ENCODE assay signal across 19 cellular contexts in the genomic region with DNA sequence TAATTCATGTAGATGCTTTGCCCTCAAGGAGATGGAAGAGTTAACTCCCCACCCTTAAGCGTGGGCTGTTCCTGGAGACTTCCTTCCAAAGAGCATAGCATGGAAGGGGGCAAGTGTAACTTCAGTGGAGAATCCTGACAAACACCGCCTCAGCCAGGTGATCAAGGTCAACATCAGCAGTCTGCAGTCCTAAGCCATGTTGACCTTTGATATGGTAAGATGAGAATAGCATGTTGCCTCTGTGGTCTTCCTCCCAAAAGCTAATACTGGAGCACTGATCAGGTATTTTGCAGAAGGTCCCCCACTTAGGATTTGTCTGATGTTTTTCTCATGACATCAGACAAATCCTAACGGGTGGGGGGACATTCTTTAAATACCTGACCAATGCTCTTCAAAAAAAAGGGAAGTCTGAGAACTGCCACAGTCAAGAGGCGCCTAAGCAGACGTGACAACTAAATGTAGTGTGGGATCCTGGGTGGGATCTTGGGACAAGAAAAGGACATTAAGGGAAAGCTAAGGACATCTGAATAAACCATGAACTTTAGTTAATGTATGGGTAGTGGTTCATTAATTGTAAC.
A peak's percentile ranks its signal among the peaks of the same experiment; 100 is the strongest.
DNase-seq lines count a peak whose midpoint lies in the region; ATAC-seq and TF ChIP-seq lines count a peak whose summit lies in the region.
"Had no signal": no experiment of that assay in that cellular context is flagged by ENCODE, and none has a peak within 500 bp of the region (broad histone marks: within the 10 kb centered on the region; RNA-seq: fewer than 3 reads in every experiment).

No MANE protein-coding gene starts in this region.

- no peaks in the 10 kb centered on the region for H3K27me3 ChIP-seq in CD8-positive, alpha-beta T cell (ENCODE audit: insufficient read depth, low read length)
- no peaks in the 10 kb centered on the region for H3K27me3 ChIP-seq in GM23338 (ENCODE audit: insufficient read depth)
- no peaks in the 10 kb centered on the region for H3K27me3 ChIP-seq in naive thymus-derived CD4-positive, alpha-beta T cell (ENCODE audit: control insufficient read depth in 2 of 2, insufficient read depth in 2 of 2, low read length in 2 of 2)
- H3K27me3 ChIP-seq: sigmoid colon had no signal

- H3K36me3 ChIP-seq in CD8-positive, alpha-beta T cell (ENCODE audit: insufficient read depth, low read length): no peaks in the 10 kb centered on the region
- no peaks in the 10 kb centered on the region for H3K36me3 ChIP-seq in GM23338 (ENCODE audit: insufficient read depth)
- H3K36me3 ChIP-seq in naive thymus-derived CD4-positive, alpha-beta T cell (ENCODE audit: control insufficient read depth in 2 of 3, insufficient read depth in 3 of 3, low read length in 3 of 3): no peaks in the 10 kb centered on the region
- H3K36me3 ChIP-seq: sigmoid colon had no signal

- no peaks in the 10 kb centered on the region for H3K27me3 Mint-ChIP-seq in CD8-positive, alpha-beta T cell (ENCODE audit: low read depth)
- peaks cover 5% of the 10 kb centered on the region for H3K27me3 Mint-ChIP-seq in GM23338 (ENCODE audit: insufficient read depth, low read depth, poor library complexity)
- no peaks in the 10 kb centered on the region for H3K27me3 Mint-ChIP-seq in activated naive CD8-positive, alpha-beta T cell treated with anti-CD3 and anti-CD28 coated beads, Interleukin-2, amount 50 U/mL, for 24 hours
- H3K27me3 Mint-ChIP-seq in naive thymus-derived CD4-positive, alpha-beta T cell: no peaks in the 10 kb centered on the region

- intact Hi-C loops in CD8-positive, alpha-beta T cell (cut with DNase I, micrococcal nuclease): no loop called here
- intact Hi-C loops in naive thymus-derived CD4-positive, alpha-beta T cell (cut with micrococcal nuclease): loop anchor here in 1 of 2 donors (2.0 kb wide), 2 partner anchors 13 to 15 kb away; no protein-coding TSS in a partner anchor

- H3K9me2 ChIP-seq in GM23338 (ENCODE audit: insufficient read depth): peaks cover 12% of the 10 kb centered on the region

- peaks cover 77% of the 10 kb centered on the region for H3K79me2 ChIP-seq in GM23338 (replicated peaks; ENCODE audit: insufficient read depth)

- peaks cover 3% of the 10 kb centered on the region; the same call in 1 of the 2 replicates for H4K20me1 ChIP-seq in GM23338 (replicated peaks; ENCODE audit: insufficient read depth)

- 0 out of 2 replicates have a peak overlapping the region, but pooled peaks have one; percentile 13 for H3K4me2 ChIP-seq in GM23338

- H2AFZ ChIP-seq in GM23338: no peak overlapping the region

- peaks cover 80% of the 10 kb centered on the region for H3K4me1 ChIP-seq in CD8-positive, alpha-beta T cell (ENCODE audit: insufficient read depth, low read length)
- H3K4me1 ChIP-seq in GM23338 (ENCODE audit: insufficient read depth): peaks cover 36% of the 10 kb centered on the region
- H3K4me1 ChIP-seq in naive thymus-derived CD4-positive, alpha-beta T cell (ENCODE audit: control insufficient read depth in 2 of 2, insufficient read depth in 2 of 2, low read length in 2 of 2): peaks cover 46 to 54% of the 10 kb centered on the region in 2 donors

- no peaks in the 10 kb centered on the region for H3F3A ChIP-seq in GM23338 (replicated peaks; ENCODE audit: low read depth)

- CTCF ChIA-PET in CD8-positive, alpha-beta T cell (lab: Charles Lee): no interaction called here
- CTCF ChIA-PET in naive thymus-derived CD4-positive, alpha-beta T cell (lab: Charles Lee): no interaction called here

- H3K4me3 ChIP-seq in CD8-positive, alpha-beta T cell (ENCODE audit: low read depth, low read length): no peak overlapping the region
- no peak overlapping the region for H3K4me3 ChIP-seq in GM23338
- H3K4me3 ChIP-seq in naive thymus-derived CD4-positive, alpha-beta T cell (ENCODE audit: low read length): no peak overlapping the region
- H3K4me3 ChIP-seq: mucosa of descending colon, sigmoid colon had no signal

- peak overlapping the region; percentile 73 for H3K27ac Mint-ChIP-seq in CD8-positive, alpha-beta T cell
- H3K27ac Mint-ChIP-seq in GM23338: no peak overlapping the region
- H3K27ac Mint-ChIP-seq in activated naive CD8-positive, alpha-beta T cell treated with anti-CD3 and anti-CD28 coated beads, Interleukin-2, amount 50 U/mL, for 24 hours: peak overlapping the region; percentile 82
- H3K27ac Mint-ChIP-seq in naive thymus-derived CD4-positive, alpha-beta T cell: peak overlapping the region; percentile 26 to 83 (median 72)
- H3K27ac Mint-ChIP-seq: T-helper 1 cell treated with Interleukin-12 subunit alpha and Interleukin-12 subunit beta and Interleukin-4 antibody, amounts not matched to agents 30 μg/mL and 1 μg/mL, for 36 hours had no signal

- TF ChIP-seq CTCF in CD8-positive, alpha-beta T cell (IDR thresholded peaks at IDR 0.05): no peak
- TF ChIP-seq CTCF in GM23338 (conservative IDR thresholded peaks at IDR 0.05; ENCODE audit: low read depth in 2 of 2): no peak

- no peaks in the 10 kb centered on the region for H3K9me3 ChIP-seq in CD8-positive, alpha-beta T cell (ENCODE audit: low read length)
- no peaks in the 10 kb centered on the region for H3K9me3 ChIP-seq in naive thymus-derived CD4-positive, alpha-beta T cell (ENCODE audit: control insufficient read depth in 2 of 3, low read length in 3 of 3)
- H3K9me3 ChIP-seq: mucosa of descending colon, sigmoid colon had no signal

- no peak for ATAC-seq in CD8-positive, alpha-beta T cell
- peak; percentile 36 for ATAC-seq in GM23338
- no peak for ATAC-seq in activated naive CD8-positive, alpha-beta T cell treated with anti-CD3 and anti-CD28 coated beads, Interleukin-2, amount 50 U/mL, for 24 hours
- no peak for ATAC-seq in naive thymus-derived CD4-positive, alpha-beta T cell
- ATAC-seq: left lobe of liver, mucosa of descending colon had no signal

- H3K36me3 Mint-ChIP-seq in CD8-positive, alpha-beta T cell: peaks cover 57% of the 10 kb centered on the region
- 0 out of 3 replicates have a peak, but pooled peaks cover 2% of the 10 kb centered on the region for H3K36me3 Mint-ChIP-seq in GM23338 (ENCODE audit: low read depth)
- H3K36me3 Mint-ChIP-seq in activated naive CD8-positive, alpha-beta T cell treated with anti-CD3 and anti-CD28 coated beads, Interleukin-2, amount 50 U/mL, for 24 hours (ENCODE audit: low read depth): peaks cover 63% of the 10 kb centered on the region
- H3K36me3 Mint-ChIP-seq in naive thymus-derived CD4-positive, alpha-beta T cell: peaks cover 10 to 62% (median 48%) of the 10 kb centered on the region in 5 donors

- H3K4me3 Mint-ChIP-seq in CD8-positive, alpha-beta T cell: no peak overlapping the region
- no peak overlapping the region for H3K4me3 Mint-ChIP-seq in GM23338
- no peak overlapping the region for H3K4me3 Mint-ChIP-seq in activated naive CD8-positive, alpha-beta T cell treated with anti-CD3 and anti-CD28 coated beads, Interleukin-2, amount 50 U/mL, for 24 hours
- peak overlapping the region in 7 of 10 donors; percentile 8 to 52 (median 44) for H3K4me3 Mint-ChIP-seq in naive thymus-derived CD4-positive, alpha-beta T cell
- H3K4me3 Mint-ChIP-seq: T-helper 1 cell treated with Interleukin-12 subunit alpha and Interleukin-12 subunit beta and Interleukin-4 antibody, amounts not matched to agents 30 μg/mL and 1 μg/mL, for 36 hours had no signal

- peaks cover 85% of the 10 kb centered on the region for H3K4me1 Mint-ChIP-seq in CD8-positive, alpha-beta T cell (ENCODE audit: low read depth)
- H3K4me1 Mint-ChIP-seq in GM23338: peaks cover 46% of the 10 kb centered on the region
- H3K4me1 Mint-ChIP-seq in activated naive CD8-positive, alpha-beta T cell treated with anti-CD3 and anti-CD28 coated beads, Interleukin-2, amount 50 U/mL, for 24 hours: peaks cover 93% of the 10 kb centered on the region
- H3K4me1 Mint-ChIP-seq in naive thymus-derived CD4-positive, alpha-beta T cell: peaks cover 61 to 98% (median 90%) of the 10 kb centered on the region in 7 donors

- TF ChIP-seq POLR2A in erythroblast (IDR thresholded peaks at IDR 0.05; ENCODE audit: low read length): no peak

- no peaks in the 10 kb centered on the region for H3K9me3 Mint-ChIP-seq in CD8-positive, alpha-beta T cell
- no peaks in the 10 kb centered on the region for H3K9me3 Mint-ChIP-seq in GM23338
- peaks cover 5% of the 10 kb centered on the region for H3K9me3 Mint-ChIP-seq in activated naive CD8-positive, alpha-beta T cell treated with anti-CD3 and anti-CD28 coated beads, Interleukin-2, amount 50 U/mL, for 24 hours
- H3K9me3 Mint-ChIP-seq in naive thymus-derived CD4-positive, alpha-beta T cell: peaks cover 0 to 1% (median 0%) of the 10 kb centered on the region in 11 donors
- H3K9me3 Mint-ChIP-seq: T-helper 1 cell treated with Interleukin-12 subunit alpha and Interleukin-12 subunit beta and Interleukin-4 antibody, amounts not matched to agents 30 μg/mL and 1 μg/mL, for 36 hours had no signal

- H3K27ac ChIP-seq in CD8-positive, alpha-beta T cell (ENCODE audit: low read depth, low read length): no peak overlapping the region
- peak overlapping the region; percentile 34; the same call in 1 of the 2 replicates for H3K27ac ChIP-seq in GM23338 (ENCODE audit: low read depth)
- H3K27ac ChIP-seq in naive thymus-derived CD4-positive, alpha-beta T cell (ENCODE audit: low read depth, low read length): no peak overlapping the region
- H3K27ac ChIP-seq: sigmoid colon had no signal

- DNase-seq in CD8-positive, alpha-beta T cell: no peak
- DNase-seq in GM23338 (ENCODE audit: low spot score) (peak; percentile 69), occipital lobe (lab: John Stamatoyannopoulos, UW) (no peak), erythroblast (lab: John Stamatoyannopoulos, UW) (no peak), globus pallidus (ENCODE audit: low spot score) (no peak)
- DNase-seq in activated naive CD8-positive, alpha-beta T cell treated with anti-CD3 and anti-CD28 coated beads, Interleukin-2, amount 50 U/mL, for 24 hours: no peak
- DNase-seq in naive thymus-derived CD4-positive, alpha-beta T cell: no peak
- DNase-seq: activated CD4-positive, CD25-positive, alpha-beta regulatory T cell; activated gamma-delta T cell; dermis blood vessel endothelial cell; Kasumi-1; mucosa of descending colon; NCI-H1092; NCI-H2081; NCI-H526; SHP77 treated with DMSO at 0.1 percent for 48 hours; sigmoid colon had no signal

- POLR2A ChIA-PET in CD8-positive, alpha-beta T cell (lab: Charles Lee): no interaction called here
- POLR2A ChIA-PET in naive thymus-derived CD4-positive, alpha-beta T cell (lab: Charles Lee): interaction anchor here (0.6 to 2.1 kb wide), 2 partner anchors 9 to 96 kb away, joined by 3 to 7 read pairs; no protein-coding TSS in a partner anchor

Comparison
In these comparisons a context has a peak if more than half of its experiments do, and no peak if none do; other contexts are left out.
1. H3K4me3 Mint-ChIP-seq: peak in naive thymus-derived CD4-positive, alpha-beta T cell (7 of 10); none in CD8-positive, alpha-beta T cell (single experiment), GM23338 (single experiment) and activated naive CD8-positive, alpha-beta T cell treated with anti-CD3 and anti-CD28 coated beads, Interleukin-2, amount 50 U/mL, for 24 hours (single experiment).